Comparison of ENCODE assay signal across 9 cellular contexts in the genomic region with DNA sequence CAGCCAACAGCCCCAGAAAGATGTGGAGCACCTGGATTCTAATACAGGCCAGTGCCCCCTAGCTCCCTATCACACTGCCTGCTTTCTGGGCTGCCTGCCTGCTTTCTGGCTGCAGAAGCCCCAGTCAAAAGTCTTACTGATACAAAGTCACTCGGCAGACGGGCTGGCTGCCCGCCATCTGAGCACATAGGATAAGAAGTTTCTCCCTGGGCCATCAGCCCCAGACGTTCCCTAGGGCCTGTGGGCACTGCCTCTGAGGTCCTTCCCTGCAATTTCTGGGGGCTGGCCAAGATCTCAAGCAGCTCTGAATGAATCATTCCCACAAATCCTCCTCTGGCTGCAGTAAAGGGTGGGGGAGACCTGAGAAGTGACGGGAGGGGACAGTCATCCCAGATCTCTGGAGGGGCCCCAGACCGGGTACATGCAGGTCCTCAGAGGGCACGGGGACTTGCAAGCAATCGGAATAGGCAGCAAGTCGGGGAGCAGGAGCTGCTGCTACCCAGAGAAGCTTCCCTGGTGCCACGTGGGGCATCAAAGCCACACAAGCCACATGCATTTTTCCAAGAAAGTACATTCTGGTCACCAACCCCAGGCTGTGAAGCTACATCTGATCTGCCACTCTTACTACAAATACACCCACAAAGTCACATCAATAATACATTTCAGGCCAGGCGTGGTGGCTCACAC. TPM values are rescaled to one million over a fixed set of nuclear protein-coding genes. Genes with fewer than 3 reads are reported as not detected.
A peak's percentile ranks its signal among the peaks of the same experiment; 100 is the strongest.
DNase-seq lines count a peak whose midpoint lies in the region; ATAC-seq, FAIRE-seq and TF ChIP-seq lines count a peak whose summit lies in the region.
"Had no signal": no experiment of that assay in that cellular context is flagged by ENCODE, and none has a peak within 500 bp of the region (broad histone marks: within the 10 kb centered on the region; RNA-seq: fewer than 3 reads in every experiment).

No MANE protein-coding gene starts in this region.

- CTCF ChIA-PET in OCI-LY7 (lab: Charles Lee; ENCODE audit: unreplicated experiment) (no interaction called here), endothelial cell of umbilical vein (lab: Charles Lee) (interaction anchor here (0.8 to 1.7 kb wide), 6 partner anchors 9 to 82 kb away, joined by 3 to 6 read pairs (median 4); no protein-coding TSS in a partner anchor)

- no peaks in the 10 kb centered on the region for H3K9me2 ChIP-seq in OCI-LY7 (ENCODE audit: insufficient read depth, low read length)

- POLR2A ChIA-PET in OCI-LY7 (lab: Charles Lee), result no interaction called here
- POLR2A ChIA-PET in endothelial cell of umbilical vein (lab: Charles Lee), result interaction anchor here (0.6 kb wide), 1 partner anchor 15 kb away, joined by 3 read pairs; no protein-coding TSS in a partner anchor

- peak; percentile 72 for DNase-seq in DMS79 (lab: John Stamatoyannopoulos, UW)
- DNase-seq in OCI-LY7 (ENCODE audit: low spot score), result no peak
- peak; percentile 80 for DNase-seq in endothelial cell of umbilical vein (ENCODE audit: low read depth, low spot score)
- DNase-seq in posterior vena cava (ENCODE audit: low spot score), result peak; percentile 86
- DNase-seq in COR-L47 (lab: John Stamatoyannopoulos, UW), result no peak
- no peak for DNase-seq in superior temporal gyrus (ENCODE audit: extremely low spot score)
- no peak for DNase-seq in activated CD4-positive, CD25-positive, alpha-beta regulatory T cell (lab: John Stamatoyannopoulos, UW)
- DNase-seq: islet precursor cell had no signal

- TF ChIP-seq POLR2A in endothelial cell of umbilical vein (IDR thresholded peaks at IDR 0.05; ENCODE audit: low read depth, low read length), result no peak

- H3K36me3 ChIP-seq in OCI-LY7 (ENCODE audit: insufficient read depth, low read length), result peaks cover 4% of the 10 kb centered on the region; the same call in 1 of the 2 replicates
- H3K36me3 ChIP-seq in endothelial cell of umbilical vein (ENCODE audit: control insufficient read depth in 2 of 2, extremely low read depth in 1 of 2, insufficient read depth in 2 of 2, low read length in 2 of 2), result peaks cover 0 to 4% of the 10 kb centered on the region in 2 experiments

- no peaks in the 10 kb centered on the region for H3K9me1 ChIP-seq in endothelial cell of umbilical vein (replicated peaks; ENCODE audit: control insufficient read depth, extremely low read depth, insufficient read depth, low read length)

- BruUV-seq in OCI-LY7 (replicated peaks; lab: Mats Ljungman, UMichigan) (no TSS peak), endothelial cell of umbilical vein (replicated peaks; lab: Mats Ljungman, UMichigan) (no TSS peak)

- no peak overlapping the region for H3K9ac ChIP-seq in endothelial cell of umbilical vein (replicated peaks; ENCODE audit: extremely low read depth, insufficient read depth, low read length)

- H2AFZ ChIP-seq in OCI-LY7 (ENCODE audit: low read length) (no peak overlapping the region), endothelial cell of umbilical vein (ENCODE audit: low read depth, low read length) (no peak overlapping the region)

- H3K4me3 ChIP-seq in OCI-LY7 (ENCODE audit: low read depth, low read length, poor library complexity, severe bottlenecking) (no peak overlapping the region), endothelial cell of umbilical vein (replicated peaks in 1 of 3; ENCODE audit: insufficient read depth in 1 of 3, low read depth in 1 of 3, low read length in 3 of 3) (no peak overlapping the region)

- TF ChIP-seq CTCF in OCI-LY7 (conservative IDR thresholded peaks at IDR 0.05; ENCODE audit: low read length), result 0 out of 2 replicates have a peak, but pooled peaks have one; percentile 13
- TF ChIP-seq CTCF in endothelial cell of umbilical vein (IDR thresholded peaks at IDR 0.05; ENCODE audit: extremely low read depth in 1 of 2, insufficient read depth in 1 of 2, low read depth in 1 of 2, low read length in 2 of 2), result peak in 1 of 2 donors; percentile 6

- no peak for ATAC-seq in esophagus mucosa

- dilution Hi-C loops in endothelial cell of umbilical vein (cut with MboI; ENCODE audit: extremely low pct_ligation_motif_present, low sequenced_read_pairs), result no loop called here

- intact Hi-C loops in OCI-LY7 (cut with micrococcal nuclease; ENCODE audit: unreplicated experiment) (no loop called here), endothelial cell of umbilical vein (cut with micrococcal nuclease) (no loop called here), posterior vena cava (cut with DNase I) (loop anchor here in 1 of 2 donors (10.0 kb wide), 1 partner anchor 70 kb away; a partner anchor contains a TSS)

- H3K27ac ChIP-seq in OCI-LY7 (ENCODE audit: low read depth, low read length, poor library complexity, severe bottlenecking) (no peak overlapping the region), endothelial cell of umbilical vein (ENCODE audit: insufficient read depth, low read depth, low read length) (peak overlapping the region; percentile 10)

- H3K4me1 ChIP-seq in OCI-LY7 (ENCODE audit: insufficient read depth, low read length, poor library complexity, severe bottlenecking) (peaks cover 30% of the 10 kb centered on the region), endothelial cell of umbilical vein (ENCODE audit: control insufficient read depth, extremely low read depth, insufficient read depth, low read length) (peaks cover 36% of the 10 kb centered on the region)

- H3K79me2 ChIP-seq in OCI-LY7 (ENCODE audit: insufficient read depth, low read depth, low read length) (peaks cover 15% of the 10 kb centered on the region; the same call in 1 of the 2 replicates), endothelial cell of umbilical vein (ENCODE audit: control insufficient read depth, insufficient read depth, low read length) (peaks cover 38% of the 10 kb centered on the region)

- peaks cover 5% of the 10 kb centered on the region; the same call in 1 of the 2 replicates for H3K9me3 ChIP-seq in OCI-LY7 (ENCODE audit: low read length)
- no peaks in the 10 kb centered on the region for H3K9me3 ChIP-seq in endothelial cell of umbilical vein (replicated peaks; ENCODE audit: control insufficient read depth, insufficient read depth, low read length)

- no peak overlapping the region; the same call in 1 of the 2 replicates for H3K4me2 ChIP-seq in OCI-LY7 (ENCODE audit: low read length)
- peak overlapping the region; percentile 26 for H3K4me2 ChIP-seq in endothelial cell of umbilical vein (ENCODE audit: insufficient read depth, low read length)

- peak; percentile 61 for FAIRE-seq in endothelial cell of umbilical vein (lab: Jason Lieb, UNC)

- H3K27me3 ChIP-seq in endothelial cell of umbilical vein (ENCODE audit: control insufficient read depth in 2 of 2, insufficient read depth in 2 of 2, low read length in 2 of 2), result no peaks in the 10 kb centered on the region

- no peaks in the 10 kb centered on the region for H4K20me1 ChIP-seq in OCI-LY7 (ENCODE audit: insufficient read depth, low read length)
- peaks cover 2% of the 10 kb centered on the region for H4K20me1 ChIP-seq in endothelial cell of umbilical vein (replicated peaks; ENCODE audit: control insufficient read depth, extremely low read depth, insufficient read depth, low read length)

TF ChIP-seq in endothelial cell of umbilical vein, 7 proteins besides CTCF, POLR2A, EP300 and RAD21:
- TF ChIP-seq FOS (IDR thresholded peaks at IDR 0.05; ENCODE audit: borderline replicate concordance, insufficient read depth, low read length) (peak; percentile 39), POLR2AphosphoS5 (IDR thresholded peaks at IDR 0.05; ENCODE audit: insufficient read depth, low read depth, low read length) (no peak)

RNA-seq across cellular contexts. Expression of a gene that starts 4.7 kb away (rescaled TPM):
- 19.1 and 19.9 TPM in 2 replicates for total RNA-seq in OCI-LY7 (2014; rRNA removed; shearing (Covaris generic))
- 12.5 and 14.4 TPM in 2 replicates for total RNA-seq in OCI-LY7 (2022)
- total RNA-seq in endothelial cell of umbilical vein, result 48.4 and 49.4 TPM in 2 replicates
- polyA plus RNA-seq in endothelial cell of umbilical vein, result 121 and 137 TPM in 2 replicates
- 62.1 and 76.6 TPM in 2 replicates for polyA plus RNA-seq in endothelial cell of umbilical vein (2011; cell fraction: cytosol; rRNA removed)
- polyA plus RNA-seq in endothelial cell of umbilical vein (2011; cell fraction: nucleus; rRNA removed), result 57.8 and 61.9 TPM in 2 replicates
- polyA plus RNA-seq in endothelial cell of umbilical vein (2012), result 29.7 and 39.1 TPM in 2 replicates
- polyA minus RNA-seq in endothelial cell of umbilical vein, result 73.8 and 99.0 TPM in 2 replicates
- polyA minus RNA-seq in endothelial cell of umbilical vein (2011; cell fraction: cytosol; rRNA and poly(A)+ RNA removed), result 7.9 TPM
- 57.6 and 61.9 TPM in 2 replicates for polyA minus RNA-seq in endothelial cell of umbilical vein (2011; cell fraction: nucleus; rRNA and poly(A)+ RNA removed)
- total RNA-seq in posterior vena cava, result 10 to 100 TPM; 24.5 to 33.8 TPM
- total RNA-seq in esophagus mucosa, result 17.5 TPM

RNA-seq across cellular contexts. Expression of a gene that starts 32.6 kb away (rescaled TPM):
- 0.21 and 0.35 TPM in 2 replicates for total RNA-seq in OCI-LY7 (2014; rRNA removed; shearing (Covaris generic))
- total RNA-seq in OCI-LY7 (2022) (0.61 TPM in 1 of 2 replicates, not detected in the other), endothelial cell of umbilical vein (not detected in 2 replicates), posterior vena cava (1 to 10 TPM; 1.7 to 2.5 TPM), esophagus mucosa (not detected)
- polyA plus RNA-seq in endothelial cell of umbilical vein, result not detected in 2 replicates
- not detected in 2 replicates for polyA plus RNA-seq in endothelial cell of umbilical vein (2011; cell fraction: cytosol; rRNA removed)
- polyA plus RNA-seq in endothelial cell of umbilical vein (2011; cell fraction: nucleus; rRNA removed), result not detected in 2 replicates
- polyA plus RNA-seq in endothelial cell of umbilical vein (2012), result not detected in 2 replicates
- not detected in 2 replicates for polyA minus RNA-seq in endothelial cell of umbilical vein
- not detected for polyA minus RNA-seq in endothelial cell of umbilical vein (2011; cell fraction: cytosol; rRNA and poly(A)+ RNA removed)
- polyA minus RNA-seq in endothelial cell of umbilical vein (2011; cell fraction: nucleus; rRNA and poly(A)+ RNA removed), result not detected in 2 replicates

RNA-seq across cellular contexts. Expression of a gene that starts 36.5 kb away (rescaled TPM):
- 3.2 TPM in 1 of 2 replicates, not detected in the other for total RNA-seq in OCI-LY7 (2014; rRNA removed; shearing (Covaris generic))
- total RNA-seq in OCI-LY7 (2022), result 1.3 TPM in 1 of 2 replicates, not detected in the other
- not detected in 2 replicates for total RNA-seq in endothelial cell of umbilical vein
- not detected in 2 replicates for polyA plus RNA-seq in endothelial cell of umbilical vein
- polyA plus RNA-seq in endothelial cell of umbilical vein (2011; cell fraction: cytosol; rRNA removed), result not detected in 2 replicates
- polyA plus RNA-seq in endothelial cell of umbilical vein (2011; cell fraction: nucleus; rRNA removed), result not detected in 2 replicates
- polyA plus RNA-seq in endothelial cell of umbilical vein (2012), result not detected in 2 replicates
- not detected in 2 replicates for polyA minus RNA-seq in endothelial cell of umbilical vein
- not detected for polyA minus RNA-seq in endothelial cell of umbilical vein (2011; cell fraction: cytosol; rRNA and poly(A)+ RNA removed)
- not detected in 2 replicates for polyA minus RNA-seq in endothelial cell of umbilical vein (2011; cell fraction: nucleus; rRNA and poly(A)+ RNA removed)
- total RNA-seq in posterior vena cava, result not detected
- not detected for total RNA-seq in esophagus mucosa

Comparison
In these comparisons a context has a peak if more than half of its experiments do, and no peak if none do; other contexts are left out.
1. DNase-seq: peak in DMS79 (single experiment), endothelial cell of umbilical vein (single experiment) and posterior vena cava (single experiment); none in OCI-LY7 (single experiment), COR-L47 (single experiment), superior temporal gyrus (single experiment) and activated CD4-positive, CD25-positive, alpha-beta regulatory T cell (0 of 4).